8 cellular contexts compared by ENCODE assay signal in the genomic region with DNA sequence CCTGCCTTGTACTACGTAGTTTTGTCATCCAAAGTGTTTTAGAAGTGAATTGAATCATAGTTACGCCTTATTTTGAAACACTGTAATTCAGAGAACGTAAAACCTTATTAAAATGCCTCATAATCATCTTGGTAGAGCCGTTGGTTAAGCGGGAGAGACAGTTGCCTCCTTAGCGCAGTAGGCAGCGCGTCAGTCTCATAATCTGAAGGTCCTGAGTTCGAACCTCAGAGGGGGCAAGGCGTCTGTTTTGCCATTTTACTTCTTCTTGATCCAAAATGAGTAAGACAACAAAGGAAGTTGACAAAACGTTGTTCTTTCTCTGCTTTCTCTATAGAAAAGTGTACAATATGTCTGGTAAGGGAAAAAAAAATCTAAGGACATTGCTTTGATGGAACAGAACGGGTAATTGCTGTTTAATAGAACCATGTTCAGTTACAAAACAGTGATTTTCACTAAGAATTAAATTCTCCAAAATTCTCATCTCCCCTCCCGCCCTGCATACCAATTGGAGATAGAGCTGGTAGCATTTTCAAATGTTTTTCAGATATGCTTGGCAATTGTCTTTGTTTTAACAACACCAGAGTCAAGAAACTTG. TPM values are rescaled to one million over a fixed set of nuclear protein-coding genes. Genes with fewer than 3 reads are reported as not detected.
A peak's percentile ranks its signal among the peaks of the same experiment; 100 is the strongest.
DNase-seq lines count a peak whose midpoint lies in the region; ATAC-seq, FAIRE-seq and TF ChIP-seq lines count a peak whose summit lies in the region.

No MANE protein-coding gene starts in this region.

- no peak for TF ChIP-seq EP300 in A549 (IDR thresholded peaks at IDR 0.05)

- peak overlapping the region; percentile 71 to 84 for H3K27ac ChIP-seq in A549
- peak overlapping the region; percentile 68 for H3K27ac ChIP-seq in mesenchymal stem cell (ENCODE audit: low read length, poor library complexity, severe bottlenecking)

- H3K27ac Mint-ChIP-seq in activated CD8-positive, alpha-beta T cell treated with anti-CD3 and anti-CD28 coated beads, Interleukin-2, amount 10 ng/mL, durations not matched to agents 7 days and 5 days: peak overlapping the region; percentile 85
- peak overlapping the region; percentile 93 to 98 for H3K27ac Mint-ChIP-seq in effector memory CD8-positive, alpha-beta T cell

- TF ChIP-seq CTCF in A549 (IDR thresholded peaks at IDR 0.05): no peak

- no peak overlapping the region for H3K14ac ChIP-seq in mesenchymal stem cell (ENCODE audit: low read length in 2 of 2)

- H3K18ac ChIP-seq in mesenchymal stem cell (ENCODE audit: low read depth in 1 of 2, low read length in 2 of 2): peak overlapping the region in 1 of 2 experiments; percentile 76

- H3K36me3 Mint-ChIP-seq in activated CD8-positive, alpha-beta T cell treated with anti-CD3 and anti-CD28 coated beads, Interleukin-2, amount 10 ng/mL, durations not matched to agents 7 days and 5 days (ENCODE audit: low read depth): no peaks in the 10 kb centered on the region
- H3K36me3 Mint-ChIP-seq in effector memory CD8-positive, alpha-beta T cell (ENCODE audit: insufficient read depth): peaks cover 55% of the 10 kb centered on the region

- H3K36me3 ChIP-seq in H7 (replicated peaks; ENCODE audit: control insufficient read depth, insufficient read depth, low read length) (no peaks in the 10 kb centered on the region), mesenchymal stem cell (ENCODE audit: control insufficient read depth in 1 of 2, insufficient read depth in 2 of 2, low read depth in 1 of 2, low read length in 2 of 2) (no peaks in the 10 kb centered on the region)

- no peaks in the 10 kb centered on the region for H3K27me3 Mint-ChIP-seq in activated CD8-positive, alpha-beta T cell treated with anti-CD3 and anti-CD28 coated beads, Interleukin-2, amount 10 ng/mL, durations not matched to agents 7 days and 5 days (ENCODE audit: low read depth)
- H3K27me3 Mint-ChIP-seq in effector memory CD8-positive, alpha-beta T cell: no peaks in the 10 kb centered on the region

- H3K4me2 ChIP-seq in A549 (peak overlapping the region; percentile 75), mesenchymal stem cell (ENCODE audit: low read length, poor library complexity, severe bottlenecking) (peak overlapping the region; percentile 59)

- peak overlapping the region in 1 of 2 experiments; percentile 45 for H3K4ac ChIP-seq in mesenchymal stem cell (ENCODE audit: low read depth in 1 of 2, low read length in 2 of 2)

- H3K9ac ChIP-seq in mesenchymal stem cell (ENCODE audit: low read length): peak overlapping the region; percentile 94

- ATAC-seq in A549 (peak; percentile 3 to 4; a peak in 3 of 6 replicates), GM19395 (IDR thresholded peaks at IDR 0.05; ENCODE audit: unreplicated experiment) (no peak)
- ATAC-seq in activated CD8-positive, alpha-beta T cell treated with anti-CD3 and anti-CD28 coated beads, Interleukin-2, amount 10 ng/mL, durations not matched to agents 7 days and 5 days: peak; percentile 11
- ATAC-seq in effector memory CD8-positive, alpha-beta T cell (replicated peaks): peak; percentile 18

- H3K23ac ChIP-seq in mesenchymal stem cell (ENCODE audit: low read length in 2 of 2): no peak overlapping the region

- H3K4me1 ChIP-seq in A549 (peaks cover 26% of the 10 kb centered on the region), mesenchymal stem cell (ENCODE audit: control insufficient read depth, insufficient read depth, low read depth, low read length) (peaks cover 4% of the 10 kb centered on the region)

- H2AFZ ChIP-seq in mesenchymal stem cell (ENCODE audit: low read depth, low read length): peak overlapping the region; percentile 80

- 8% methylated on average over 13 of the region's 13 CpGs for WGBS in A549 (ENCODE audit: missing lambda C conversion rate)
- 11% methylated on average over 9 of the region's 13 CpGs for WGBS in mesenchymal stem cell

- peaks cover 42% of the 10 kb centered on the region for H3K4me1 Mint-ChIP-seq in activated CD8-positive, alpha-beta T cell treated with anti-CD3 and anti-CD28 coated beads, Interleukin-2, amount 10 ng/mL, durations not matched to agents 7 days and 5 days (ENCODE audit: low read depth)
- peaks cover 29 to 40% of the 10 kb centered on the region in 2 donors for H3K4me1 Mint-ChIP-seq in effector memory CD8-positive, alpha-beta T cell (ENCODE audit: low read depth in 2 of 2)

- H4K8ac ChIP-seq in mesenchymal stem cell (ENCODE audit: low read length): no peak overlapping the region

- no peaks in the 10 kb centered on the region for H3K79me1 ChIP-seq in mesenchymal stem cell (replicated peaks; ENCODE audit: low read length, poor library complexity, severe bottlenecking)

- POLR2A ChIA-PET in A549 (lab: Yijun Ruan, JAX): interaction anchor here (1.2 kb wide), 1 partner anchor 48 kb away, joined by 3 read pairs; no protein-coding TSS in a partner anchor
- POLR2A ChIA-PET in activated CD8-positive, alpha-beta T cell treated with anti-CD3 and anti-CD28 coated beads, Interleukin-2, amount 10 ng/mL, durations not matched to agents 7 days and 5 days (lab: Charles Lee): interaction anchor here (1.5 kb wide), 1 partner anchor 79 kb away, joined by 6 read pairs; no protein-coding TSS in a partner anchor

- peak in 1 of 2 experiments; percentile 79 for DNase-seq in A549 (ENCODE audit: low read depth in 1 of 2, low spot score in 1 of 2)
- peak; percentile 36 for DNase-seq in H7
- DNase-seq in NCI-H82 (lab: John Stamatoyannopoulos, UW): peak; percentile 86
- DNase-seq in activated CD8-positive, alpha-beta T cell treated with anti-CD3 and anti-CD28 coated beads, Interleukin-2, amount 10 ng/mL, durations not matched to agents 7 days and 5 days: peak; percentile 82
- DNase-seq in effector memory CD8-positive, alpha-beta T cell: peak; percentile 52 to 76 (median 56)
- peak; percentile 88 for DNase-seq in mesenchymal stem cell
- DNase-seq in stimulated activated CD8-positive, alpha-beta memory T cell treated with anti-CD3 and anti-CD28 coated beads, Interleukin-12 subunit alpha, Interleukin-12 subunit beta, amount 100 ng/mL, for 4 hours (ENCODE audit: low read depth): peak; percentile 40

- CTCF ChIA-PET in A549 (lab: Yijun Ruan, JAX): no interaction called here
- CTCF ChIA-PET in activated CD8-positive, alpha-beta T cell treated with anti-CD3 and anti-CD28 coated beads, Interleukin-2, amount 10 ng/mL, durations not matched to agents 7 days and 5 days (lab: Charles Lee): interaction anchor here (1.7 kb wide), 1 partner anchor 8 kb away, joined by 4 read pairs; no protein-coding TSS in a partner anchor

- H4K91ac ChIP-seq in mesenchymal stem cell (ENCODE audit: low read length): no peak overlapping the region

- no peaks in the 10 kb centered on the region for H3K9me3 ChIP-seq in A549
- no peaks in the 10 kb centered on the region for H3K9me3 ChIP-seq in mesenchymal stem cell (ENCODE audit: control insufficient read depth, low read length)

- H3K4me3 Mint-ChIP-seq in activated CD8-positive, alpha-beta T cell treated with anti-CD3 and anti-CD28 coated beads, Interleukin-2, amount 10 ng/mL, durations not matched to agents 7 days and 5 days: peak overlapping the region; percentile 78
- peak overlapping the region; percentile 79 to 89 for H3K4me3 Mint-ChIP-seq in effector memory CD8-positive, alpha-beta T cell

- FAIRE-seq in A549 (lab: Jason Lieb, UNC): no peak

- peak overlapping the region; percentile 24 for H2BK5ac ChIP-seq in mesenchymal stem cell (ENCODE audit: low read depth, low read length, poor library complexity, severe bottlenecking)

- H3K9me3 Mint-ChIP-seq in activated CD8-positive, alpha-beta T cell treated with anti-CD3 and anti-CD28 coated beads, Interleukin-2, amount 10 ng/mL, durations not matched to agents 7 days and 5 days (ENCODE audit: insufficient read depth): no peaks in the 10 kb centered on the region
- H3K9me3 Mint-ChIP-seq in effector memory CD8-positive, alpha-beta T cell: peaks cover 0 to 3% of the 10 kb centered on the region in 2 donors

- H2AK5ac ChIP-seq in mesenchymal stem cell (ENCODE audit: low read length, severe bottlenecking): no peak overlapping the region

- no peaks in the 10 kb centered on the region for H3K27me3 ChIP-seq in H7 (ENCODE audit: control insufficient read depth, insufficient read depth, low read length)
- no peaks in the 10 kb centered on the region for H3K27me3 ChIP-seq in mesenchymal stem cell (ENCODE audit: control insufficient read depth in 1 of 2, insufficient read depth in 1 of 2, low read length in 2 of 2)

- no peak overlapping the region for H2BK120ac ChIP-seq in mesenchymal stem cell (ENCODE audit: low read depth, low read length)

- H3K4me3 ChIP-seq in A549 (peak overlapping the region; percentile 73), H7 (ENCODE audit: insufficient read depth, low read depth, low read length) (peak overlapping the region; percentile 70), mesenchymal stem cell (ENCODE audit: insufficient read depth in 1 of 2, low read depth in 1 of 2, low read length in 2 of 2) (peak overlapping the region; percentile 63 to 94)

- TF ChIP-seq RAD21 in A549 (conservative IDR thresholded peaks at IDR 0.05 in 1 of 2, IDR thresholded peaks at IDR 0.05 in 1 of 2): no peak

- no peak overlapping the region for H2BK15ac ChIP-seq in mesenchymal stem cell (ENCODE audit: low read depth, poor library complexity, severe bottlenecking)

- H2BK12ac ChIP-seq in mesenchymal stem cell (ENCODE audit: low read length in 2 of 2): no peak overlapping the region

- TF ChIP-seq POLR2A in A549 (IDR thresholded peaks at IDR 0.05; ENCODE audit: low read length): no peak

TF ChIP-seq in A549, 52 proteins besides CTCF, POLR2A, EP300 and RAD21:
- TF ChIP-seq EHF (CRISPR knock-in tag; IDR thresholded peaks at IDR 0.05) (no peak), CEBPB (IDR thresholded peaks at IDR 0.05) (peak in 1 of 2 experiments; percentile 39; a peak in 1 of 4 replicates), SREBF2 (IDR thresholded peaks at IDR 0.05) (peak; percentile 69)
- TF ChIP-seq, protein P1, sequence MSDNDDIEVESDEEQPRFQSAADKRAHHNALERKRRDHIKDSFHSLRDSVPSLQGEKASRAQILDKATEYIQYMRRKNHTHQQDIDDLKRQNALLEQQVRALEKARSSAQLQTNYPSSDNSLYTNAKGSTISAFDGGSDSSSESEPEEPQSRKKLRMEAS (IDR thresholded peaks at IDR 0.05): 0 out of 2 replicates have a peak, but pooled peaks have one; percentile 30

RNA-seq across cellular contexts. Expression of a gene that starts 20.7 kb away (rescaled TPM):
- polyA plus RNA-seq in A549 (2011; rRNA removed) (50.1 and 51.4 TPM in 2 replicates), A549 (2017; fragmentation: RNase III; extraction: RNeasy Plus Mini Kit Qiagen cat#74134 plus additional on column Dnase treatment) (26.3 to 28.5 TPM (median 27.8 TPM) in 3 replicates)
- polyA plus RNA-seq in A549 (2012; cell fraction: cytosol; rRNA removed): 19.2 and 26.4 TPM in 2 replicates
- polyA plus RNA-seq in A549 (2012; cell fraction: nucleus; rRNA removed): 36.0 and 41.4 TPM in 2 replicates
- polyA minus RNA-seq in A549 (2011; rRNA and poly(A)+ RNA removed): 52.0 and 69.6 TPM in 2 replicates
- total RNA-seq in H7 (2014; rRNA removed; shearing (Covaris generic)): 98.8 and 100 TPM in 2 replicates
- total RNA-seq in activated CD8-positive, alpha-beta T cell treated with anti-CD3 and anti-CD28 coated beads, Interleukin-2, amount 10 ng/mL, durations not matched to agents 7 days and 5 days: 10 to 100 TPM; 58.3 to 60.1 TPM
- 31.0 TPM for polyA plus RNA-seq in mesenchymal stem cell (2013, experiment 1 of 2)
- polyA plus RNA-seq in mesenchymal stem cell (2013, experiment 2 of 2): 31.4 TPM
